10 cellular contexts compared by ENCODE assay signal in genomic region chr19:11324748-11325389, GRCh38. TPM values are rescaled to one million over a fixed set of nuclear protein-coding genes. Genes with fewer than 3 reads are reported as not detected.
DNase-seq lines count a peak whose midpoint lies in the region; ATAC-seq and TF ChIP-seq lines count a peak whose summit lies in the region.
"Had no signal": no experiment of that assay in that cellular context is flagged by ENCODE, and none has a peak within 500 bp of the region (broad histone marks: within the 10 kb centered on the region; RNA-seq: fewer than 3 reads in every experiment).

No MANE protein-coding gene starts in this region.

- ATAC-seq in Right ventricle myocardium inferior (peak; percentile 5), HG03108 (IDR thresholded peaks at IDR 0.05; ENCODE audit: unreplicated experiment) (no peak), GM19395 (IDR thresholded peaks at IDR 0.05; ENCODE audit: unreplicated experiment) (no peak), HG03175 (IDR thresholded peaks at IDR 0.05; ENCODE audit: unreplicated experiment) (no peak)
- no peak for ATAC-seq in naive thymus-derived CD4-positive, alpha-beta T cell

- TF ChIP-seq CTCF in uterus (IDR thresholded peaks at IDR 0.05), result no peak

- H3K4me1 ChIP-seq in naive thymus-derived CD4-positive, alpha-beta T cell (ENCODE audit: control insufficient read depth in 2 of 2, insufficient read depth in 2 of 2, low read length in 2 of 2), result peaks cover 0 to 12% of the 10 kb centered on the region in 2 donors
- H3K4me1 ChIP-seq in uterus, result peaks cover 0 to 4% of the 10 kb centered on the region in 2 donors

- no peaks in the 10 kb centered on the region for H3K9me3 ChIP-seq in naive thymus-derived CD4-positive, alpha-beta T cell (ENCODE audit: control insufficient read depth in 2 of 3, low read length in 3 of 3)
- H3K9me3 ChIP-seq in uterus, result no peaks in the 10 kb centered on the region

- H3K27ac ChIP-seq in naive thymus-derived CD4-positive, alpha-beta T cell (ENCODE audit: low read depth, low read length), result no peak overlapping the region
- H3K27ac ChIP-seq in uterus, result peak overlapping the region; percentile 80 to 89

- H3K4me3 ChIP-seq in naive thymus-derived CD4-positive, alpha-beta T cell (ENCODE audit: low read length), result no peak overlapping the region
- no peak overlapping the region for H3K4me3 ChIP-seq in uterus

- TF ChIP-seq POLR2A in uterus (IDR thresholded peaks at IDR 0.05), result no peak

- peak overlapping the region in 3 of 10 donors; percentile 47 to 77 (median 72) for H3K4me3 Mint-ChIP-seq in naive thymus-derived CD4-positive, alpha-beta T cell

- H3K36me3 Mint-ChIP-seq in naive thymus-derived CD4-positive, alpha-beta T cell, result peaks cover 0 to 11% (median 7%) of the 10 kb centered on the region in 5 donors

- H3K27me3 ChIP-seq in naive thymus-derived CD4-positive, alpha-beta T cell (ENCODE audit: control insufficient read depth in 2 of 2, insufficient read depth in 2 of 2, low read length in 2 of 2), result no peaks in the 10 kb centered on the region
- no peaks in the 10 kb centered on the region for H3K27me3 ChIP-seq in uterus

- peaks cover 0 to 7% (median 0%) of the 10 kb centered on the region in 5 donors for H3K27me3 Mint-ChIP-seq in naive thymus-derived CD4-positive, alpha-beta T cell

- H3K4me1 Mint-ChIP-seq in naive thymus-derived CD4-positive, alpha-beta T cell, result peaks cover 12 to 32% (median 17%) of the 10 kb centered on the region in 7 donors

- CTCF ChIA-PET in naive thymus-derived CD4-positive, alpha-beta T cell (lab: Charles Lee), result interaction anchor here (0.6 kb wide), 1 partner anchor 34 kb away, joined by 5 read pairs; no protein-coding TSS in a partner anchor

- POLR2A ChIA-PET in naive thymus-derived CD4-positive, alpha-beta T cell (lab: Charles Lee), result interaction anchor here (0.6 to 1.7 kb wide), 3 partner anchors 22 to 1237 kb away, joined by 3 to 4 read pairs (median 4); partner anchors contain the start of genes CCDC159 and TMEM205

- no peaks in the 10 kb centered on the region for H3K9me3 Mint-ChIP-seq in naive thymus-derived CD4-positive, alpha-beta T cell

- DNase-seq in Right ventricle myocardium inferior (ENCODE audit: missing footprints) (no peak), cardiac septum (ENCODE audit: low spot score) (no peak), cerebellar cortex (ENCODE audit: low spot score) (peak; percentile 37), uterus (peak; percentile 50)
- no peak for DNase-seq in naive thymus-derived CD4-positive, alpha-beta T cell

- intact Hi-C loops in Right ventricle myocardium inferior (cut with DNase I) (no loop called here), cardiac septum (cut with DNase I) (no loop called here), uterus (cut with DNase I; ENCODE audit: low total_unique reads) (no loop called here)
- intact Hi-C loops in naive thymus-derived CD4-positive, alpha-beta T cell (cut with micrococcal nuclease), result no loop called here

- H3K27ac Mint-ChIP-seq in naive thymus-derived CD4-positive, alpha-beta T cell, result peak overlapping the region in 6 of 9 donors; percentile 54 to 92 (median 66)

- H3K36me3 ChIP-seq in naive thymus-derived CD4-positive, alpha-beta T cell (ENCODE audit: control insufficient read depth in 2 of 3, insufficient read depth in 3 of 3, low read length in 3 of 3), result peaks cover 0 to 3% (median 0%) of the 10 kb centered on the region in 3 experiments
- H3K36me3 ChIP-seq in uterus, result no peaks in the 10 kb centered on the region

RNA-seq across cellular contexts. Expression of gene RAB3D, which starts 14.6 kb away (rescaled TPM):
- total RNA-seq in Right ventricle myocardium inferior (9.4 TPM), cardiac septum (7.4 TPM), uterus (10 to 100 TPM; 14.3 to 61.6 (median 25.7) TPM)
- 10 to 100 TPM in 2 of 5 experiments, 1 to 10 TPM in 3; 7.4 to 38.2 (median 8.8) TPM for total RNA-seq in naive thymus-derived CD4-positive, alpha-beta T cell
- 1 to 10 TPM; 1.4 to 2.3 TPM for polyA plus RNA-seq in naive thymus-derived CD4-positive, alpha-beta T cell

RNA-seq across cellular contexts. Expression of gene TMEM205, which starts 21.2 kb away (rescaled TPM):
- total RNA-seq in Right ventricle myocardium inferior (106 TPM), cardiac septum (75.7 TPM), uterus (100 to 1,000 TPM in 1 of 4 donors, 10 to 100 TPM in 3; 41.2 to 117 (median 77.4) TPM)
- total RNA-seq in naive thymus-derived CD4-positive, alpha-beta T cell, result 10 to 100 TPM; 19.5 to 36.7 (median 29.5) TPM
- polyA plus RNA-seq in naive thymus-derived CD4-positive, alpha-beta T cell, result 10 to 100 TPM; 66.7 to 81.0 TPM

RNA-seq across cellular contexts. Expression of gene CCDC159, which starts 21.4 kb away (rescaled TPM):
- total RNA-seq in Right ventricle myocardium inferior, result 17.1 TPM
- total RNA-seq in cardiac septum, result 24.2 TPM
- total RNA-seq in naive thymus-derived CD4-positive, alpha-beta T cell, result 10 to 100 TPM; 17.6 to 87.4 (median 84.3) TPM
- 10 to 100 TPM in 1 of 2 donors, 1 to 10 TPM in 1; 10.0 to 19.6 TPM for polyA plus RNA-seq in naive thymus-derived CD4-positive, alpha-beta T cell
- 10 to 100 TPM in 3 of 4 donors, 1 to 10 TPM in 1; 1.2 to 46.2 (median 16.4) TPM for total RNA-seq in uterus

RNA-seq across cellular contexts. Expression of gene TSPAN16, which starts 28.9 kb away (rescaled TPM):
- not detected for total RNA-seq in Right ventricle myocardium inferior
- total RNA-seq in cardiac septum, result not detected
- not detected for total RNA-seq in naive thymus-derived CD4-positive, alpha-beta T cell
- polyA plus RNA-seq in naive thymus-derived CD4-positive, alpha-beta T cell, result not detected
- not detected for total RNA-seq in uterus
- total RNA-seq: renal cortical epithelial cell, subcutaneous adipose tissue had no signal

RNA-seq across cellular contexts. Expression of gene PLPPR2, which starts 30.4 kb away (rescaled TPM):
- total RNA-seq in Right ventricle myocardium inferior (17.7 TPM), cardiac septum (19.3 TPM), uterus (10 to 100 TPM in 3 of 4 donors, 1 to 10 TPM in 1; 4.1 to 71.7 (median 23.7) TPM)
- 10 to 100 TPM in 4 of 5 experiments, 1 to 10 TPM in 1; 2.6 to 31.0 (median 13.7) TPM for total RNA-seq in naive thymus-derived CD4-positive, alpha-beta T cell
- polyA plus RNA-seq in naive thymus-derived CD4-positive, alpha-beta T cell, result 1 to 10 TPM in 1 of 2 donors, under 1 TPM in 1; 0.92 to 1.0 TPM

Comparison
In these comparisons a context has a peak if more than half of its experiments do, and no peak if none do; other contexts are left out.
1. DNase-seq: peak in cerebellar cortex (single experiment) and uterus (2 of 2); none in Right ventricle myocardium inferior (single experiment), cardiac septum (single experiment) and naive thymus-derived CD4-positive, alpha-beta T cell (0 of 9).